16 cellular contexts compared by ENCODE assay signal in the genomic region with DNA sequence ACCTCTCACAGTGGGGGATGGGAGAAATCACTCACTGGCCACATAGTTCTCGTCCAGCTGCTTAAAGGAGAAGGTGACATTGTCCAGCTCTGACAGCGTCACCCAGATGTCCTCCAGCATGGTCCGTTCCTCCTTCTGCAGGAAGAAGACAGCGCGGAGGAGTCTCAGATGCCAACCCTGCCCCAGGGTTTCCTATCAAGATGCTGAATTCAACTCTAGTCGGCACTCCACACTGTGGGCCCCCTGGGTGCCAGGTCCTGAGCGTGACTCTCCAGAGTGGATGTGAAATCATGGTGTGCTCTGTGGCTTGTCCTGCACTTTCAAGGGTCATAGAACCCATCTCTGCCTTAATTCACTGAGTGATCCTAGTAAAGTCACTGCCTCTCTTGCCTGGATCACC.
A peak's percentile ranks its signal among the peaks of the same experiment; 100 is the strongest.
DNase-seq lines count a peak whose midpoint lies in the region; ATAC-seq lines count a peak whose summit lies in the region.
"Had no signal": no experiment of that assay in that cellular context is flagged by ENCODE, and none has a peak within 500 bp of the region (broad histone marks: within the 10 kb centered on the region; RNA-seq: fewer than 3 reads in every experiment).

No MANE protein-coding gene starts in this region.

- no peak overlapping the region for H3K4me3 Mint-ChIP-seq in activated naive CD8-positive, alpha-beta T cell treated with anti-CD3 and anti-CD28 coated beads for 36 hours
- no peak overlapping the region for H3K4me3 Mint-ChIP-seq in activated naive CD8-positive, alpha-beta T cell treated with anti-CD3 and anti-CD28 coated beads, Interleukin-2, amount 50 U/mL, for 24 hours
- H3K4me3 Mint-ChIP-seq in central memory CD8-positive, alpha-beta T cell, result no peak overlapping the region
- no peak overlapping the region for H3K4me3 Mint-ChIP-seq in natural killer cell treated with Interleukin-12 subunit alpha and Interleukin-12 subunit beta and Interleukin-15 and Interleukin-18, amount 100 ng/mL, for 72 hours
- H3K4me3 Mint-ChIP-seq: CD4-positive, alpha-beta T cell had no signal

- no peaks in the 10 kb centered on the region for H3K4me1 Mint-ChIP-seq in activated naive CD8-positive, alpha-beta T cell treated with anti-CD3 and anti-CD28 coated beads for 36 hours
- peaks cover 5% of the 10 kb centered on the region for H3K4me1 Mint-ChIP-seq in activated naive CD8-positive, alpha-beta T cell treated with anti-CD3 and anti-CD28 coated beads, Interleukin-2, amount 50 U/mL, for 24 hours
- peaks cover 19% of the 10 kb centered on the region for H3K4me1 Mint-ChIP-seq in central memory CD8-positive, alpha-beta T cell
- peaks cover 35 to 40% of the 10 kb centered on the region in 2 donors for H3K4me1 Mint-ChIP-seq in natural killer cell treated with Interleukin-12 subunit alpha and Interleukin-12 subunit beta and Interleukin-15 and Interleukin-18, amount 100 ng/mL, for 72 hours (ENCODE audit: low read depth in 2 of 2)

- no peak for DNase-seq in activated naive CD8-positive, alpha-beta T cell treated with anti-CD3 and anti-CD28 coated beads for 36 hours
- no peak for DNase-seq in activated naive CD8-positive, alpha-beta T cell treated with anti-CD3 and anti-CD28 coated beads, Interleukin-2, amount 50 U/mL, for 24 hours
- DNase-seq in central memory CD8-positive, alpha-beta T cell (ENCODE audit: low spot score in 2 of 2), result no peak
- DNase-seq in natural killer cell treated with Interleukin-12 subunit alpha and Interleukin-12 subunit beta and Interleukin-15 and Interleukin-18, amount 100 ng/mL, for 72 hours (ENCODE audit: low spot score), result peak; percentile 59
- DNase-seq in COLO668 (lab: John Stamatoyannopoulos, UW; ENCODE audit: unreplicated experiment) (no peak), NK-92 (lab: John Stamatoyannopoulos, UW; ENCODE audit: unreplicated experiment) (no peak)
- DNase-seq: CD4-positive, alpha-beta T cell; GF-D8; GOT3; KBM-7; NCI-H1048; NCI-H2227 treated with DMSO at 0.1 percent for 48 hours; NCI-H526 treated with DMSO at 0.1 percent for 48 hours; NK-92 treated with Interleukin-12 subunit alpha and Interleukin-12 subunit beta, amount 100 ng/mL, for 24 hours; OCI-M1 had no signal

- H3K27me3 Mint-ChIP-seq in activated naive CD8-positive, alpha-beta T cell treated with anti-CD3 and anti-CD28 coated beads for 36 hours, result no peaks in the 10 kb centered on the region
- H3K27me3 Mint-ChIP-seq in activated naive CD8-positive, alpha-beta T cell treated with anti-CD3 and anti-CD28 coated beads, Interleukin-2, amount 50 U/mL, for 24 hours, result no peaks in the 10 kb centered on the region
- H3K27me3 Mint-ChIP-seq in central memory CD8-positive, alpha-beta T cell, result no peaks in the 10 kb centered on the region
- no peaks in the 10 kb centered on the region for H3K27me3 Mint-ChIP-seq in natural killer cell treated with Interleukin-12 subunit alpha and Interleukin-12 subunit beta and Interleukin-15 and Interleukin-18, amount 100 ng/mL, for 72 hours
- H3K27me3 Mint-ChIP-seq: CD4-positive, alpha-beta T cell had no signal

- H3K36me3 Mint-ChIP-seq in activated naive CD8-positive, alpha-beta T cell treated with anti-CD3 and anti-CD28 coated beads for 36 hours, result peaks cover 5% of the 10 kb centered on the region
- H3K36me3 Mint-ChIP-seq in activated naive CD8-positive, alpha-beta T cell treated with anti-CD3 and anti-CD28 coated beads, Interleukin-2, amount 50 U/mL, for 24 hours (ENCODE audit: low read depth), result peaks cover 33% of the 10 kb centered on the region
- H3K36me3 Mint-ChIP-seq in central memory CD8-positive, alpha-beta T cell (ENCODE audit: insufficient read depth), result peaks cover 74% of the 10 kb centered on the region
- H3K36me3 Mint-ChIP-seq in natural killer cell treated with Interleukin-12 subunit alpha and Interleukin-12 subunit beta and Interleukin-15 and Interleukin-18, amount 100 ng/mL, for 72 hours, result peaks cover 14% of the 10 kb centered on the region

- no peaks in the 10 kb centered on the region for H3K9me3 Mint-ChIP-seq in activated naive CD8-positive, alpha-beta T cell treated with anti-CD3 and anti-CD28 coated beads for 36 hours
- H3K9me3 Mint-ChIP-seq in activated naive CD8-positive, alpha-beta T cell treated with anti-CD3 and anti-CD28 coated beads, Interleukin-2, amount 50 U/mL, for 24 hours, result no peaks in the 10 kb centered on the region
- no peaks in the 10 kb centered on the region for H3K9me3 Mint-ChIP-seq in central memory CD8-positive, alpha-beta T cell
- H3K9me3 Mint-ChIP-seq in natural killer cell treated with Interleukin-12 subunit alpha and Interleukin-12 subunit beta and Interleukin-15 and Interleukin-18, amount 100 ng/mL, for 72 hours, result no peaks in the 10 kb centered on the region
- H3K9me3 Mint-ChIP-seq: CD4-positive, alpha-beta T cell had no signal

- ATAC-seq in activated naive CD8-positive, alpha-beta T cell treated with anti-CD3 and anti-CD28 coated beads, Interleukin-2, amount 50 U/mL, for 24 hours, result no peak
- no peak for ATAC-seq in central memory CD8-positive, alpha-beta T cell (replicated peaks; ENCODE audit: extremely low read depth, poor library complexity, severe bottlenecking)
- ATAC-seq in natural killer cell treated with Interleukin-12 subunit alpha and Interleukin-12 subunit beta and Interleukin-15 and Interleukin-18, amount 100 ng/mL, for 72 hours, result no peak
- no peak for ATAC-seq in GM19397 (IDR thresholded peaks at IDR 0.05; ENCODE audit: unreplicated experiment)

- H3K27ac Mint-ChIP-seq in activated naive CD8-positive, alpha-beta T cell treated with anti-CD3 and anti-CD28 coated beads for 36 hours, result peak overlapping the region; percentile 46
- H3K27ac Mint-ChIP-seq in activated naive CD8-positive, alpha-beta T cell treated with anti-CD3 and anti-CD28 coated beads, Interleukin-2, amount 50 U/mL, for 24 hours, result no peak overlapping the region
- H3K27ac Mint-ChIP-seq in central memory CD8-positive, alpha-beta T cell (ENCODE audit: low read depth), result peak overlapping the region; percentile 44
- H3K27ac Mint-ChIP-seq in natural killer cell treated with Interleukin-12 subunit alpha and Interleukin-12 subunit beta and Interleukin-15 and Interleukin-18, amount 100 ng/mL, for 72 hours, result peak overlapping the region; percentile 82 to 85
